Comparison of ENCODE assay signal across 8 cellular contexts in genomic region chr7:157339777-157340677, GRCh38. TPM values are rescaled to one million over a fixed set of nuclear protein-coding genes. Genes with fewer than 3 reads are reported as not detected.
DNase-seq lines count a peak whose midpoint lies in the region; ATAC-seq and TF ChIP-seq lines count a peak whose summit lies in the region.

No MANE protein-coding gene starts in this region.

- ATAC-seq in GM21381 (IDR thresholded peaks at IDR 0.05; ENCODE audit: unreplicated experiment), result peak; percentile 16
- ATAC-seq in HG02642 (IDR thresholded peaks at IDR 0.05; ENCODE audit: poor library complexity, unreplicated experiment), result no peak

- peak; percentile 84 for TF ChIP-seq CTCF in CD14-positive monocyte (IDR thresholded peaks at IDR 0.05)

- H3K9me3 Mint-ChIP-seq in CD14-positive monocyte, result peaks cover 0 to 1% (median 0%) of the 10 kb centered on the region in 7 donors

- peak overlapping the region; percentile 3 to 74 (median 17) for H3K27ac Mint-ChIP-seq in CD14-positive monocyte

- H3K36me3 Mint-ChIP-seq in CD14-positive monocyte, result peaks cover 6 to 26% of the 10 kb centered on the region in 2 donors

- peak overlapping the region in 1 of 2 donors; percentile 96 for H3K4me3 Mint-ChIP-seq in CD14-positive monocyte

- peaks cover 51% of the 10 kb centered on the region for H3K4me1 Mint-ChIP-seq in CD14-positive monocyte

- no peaks in the 10 kb centered on the region for H3K27me3 Mint-ChIP-seq in CD14-positive monocyte (ENCODE audit: low read depth in 3 of 3)

- intact Hi-C loops in CD14-positive monocyte (cut with micrococcal nuclease), result loop anchor here (2.0 to 10.0 kb wide), 2 partner anchors 43 to 65 kb away; no protein-coding TSS in a partner anchor

- DNase-seq in CD14-positive monocyte (ENCODE audit: low spot score) (peak; percentile 52), NCI-H146 (lab: John Stamatoyannopoulos, UW) (peak; percentile 38), cerebellum (ENCODE audit: low spot score) (peak; percentile 65), kidney glomerular epithelial cell (lab: John Stamatoyannopoulos, UW) (peak; percentile 34)
- peak; percentile 52 for DNase-seq in activated CD4-positive, CD25-positive, alpha-beta regulatory T cell treated with anti-CD3 and anti-CD28 coated beads, Interleukin-2, amount 50 U/mL, for 72 hours
- peak; percentile 75 for DNase-seq in stimulated activated CD4-positive, alpha-beta T cell treated with anti-CD3 and anti-CD28 coated beads, Interleukin-4, amount 100 ng/mL, for 24 hours

RNA-seq across cellular contexts. Expression of gene DNAJB6, which starts 3.2 kb away (rescaled TPM):
- polyA plus RNA-seq in CD14-positive monocyte, result 100 to 1,000 TPM; 116 to 117 TPM
- 100 TPM for total RNA-seq in cerebellum
